ENCODE assay signal across 10 cellular contexts in the genomic region with DNA sequence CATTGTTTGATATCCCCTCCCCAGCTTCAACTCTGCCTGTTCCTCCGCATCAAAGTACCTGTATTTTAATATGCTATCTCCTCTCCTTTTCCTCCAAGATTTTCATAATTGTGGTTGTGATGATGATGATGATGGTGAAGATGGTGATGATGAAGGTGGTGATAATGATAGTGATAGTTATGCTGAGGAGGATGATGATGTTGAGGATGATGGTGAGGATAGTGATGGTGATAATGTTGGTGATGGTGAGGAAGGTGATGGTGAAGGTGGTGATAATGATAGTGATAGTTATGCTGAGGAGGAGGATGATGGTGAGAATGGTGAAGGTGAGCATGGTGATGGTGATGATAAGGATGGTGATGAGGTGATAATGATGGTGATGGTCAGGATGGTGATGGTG. TPM values are rescaled to one million over a fixed set of nuclear protein-coding genes. Genes with fewer than 3 reads are reported as not detected.
"Had no signal": no experiment of that assay in that cellular context is flagged by ENCODE, and none has a peak within 500 bp of the region (broad histone marks: within the 10 kb centered on the region; RNA-seq: fewer than 3 reads in every experiment).

No MANE protein-coding gene starts in this region.

RNA-seq across cellular contexts. Expression of a gene that starts 42.3 kb away (rescaled TPM):
- total RNA-seq: OCI-LY7, PC-9, Peyer's patch, Right ventricle myocardium inferior, Right ventricle myocardium superior, RPMI7951, SJCRH30, SJSA1, SK-MEL-5 had no signal
- polyA plus RNA-seq: SK-N-SH had no signal
